1 cellular context compared by ENCODE assay signal in the genomic region with DNA sequence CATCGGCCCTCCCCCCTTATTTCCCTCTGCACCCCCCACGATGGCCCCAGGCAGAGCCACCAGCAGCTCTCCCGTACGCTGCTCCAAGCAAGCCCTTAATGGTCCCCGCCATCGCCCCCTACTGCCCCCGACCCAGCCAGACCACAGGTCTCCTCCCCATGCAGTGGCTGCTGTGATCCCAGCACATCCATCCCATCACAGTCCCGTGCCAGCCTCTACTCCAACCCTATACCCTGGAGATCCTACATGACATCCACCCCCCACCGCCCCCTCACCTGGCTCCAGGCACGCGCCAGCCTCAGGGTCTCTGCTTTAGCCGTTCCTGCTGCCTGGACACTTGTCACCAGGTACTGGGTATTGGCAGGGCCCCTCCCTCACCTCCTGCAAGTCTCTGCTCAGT.
TF ChIP-seq lines count a peak whose summit lies in the region.

No MANE protein-coding gene starts in this region.

TF ChIP-seq in HepG2, 621 proteins besides CTCF, POLR2A, EP300 and RAD21:
- no peak for TF ChIP-seq ZNF205 (CRISPR knock-in tag; IDR thresholded peaks at IDR 0.05)
- TF ChIP-seq HDAC1 (CRISPR knock-in tag; IDR thresholded peaks at IDR 0.05): no peak
- TF ChIP-seq ZNF879 (CRISPR knock-in tag; IDR thresholded peaks at IDR 0.05): no peak
- TF ChIP-seq ZNF383 (CRISPR knock-in tag; IDR thresholded peaks at IDR 0.05; ENCODE audit: borderline replicate concordance): no peak
- TF ChIP-seq ZNF749 (CRISPR knock-in tag; IDR thresholded peaks at IDR 0.05; ENCODE audit: borderline replicate concordance): no peak
- TF ChIP-seq ZZZ3 (CRISPR knock-in tag; IDR thresholded peaks at IDR 0.05; ENCODE audit: borderline replicate concordance): no peak
- TF ChIP-seq, protein P1, sequence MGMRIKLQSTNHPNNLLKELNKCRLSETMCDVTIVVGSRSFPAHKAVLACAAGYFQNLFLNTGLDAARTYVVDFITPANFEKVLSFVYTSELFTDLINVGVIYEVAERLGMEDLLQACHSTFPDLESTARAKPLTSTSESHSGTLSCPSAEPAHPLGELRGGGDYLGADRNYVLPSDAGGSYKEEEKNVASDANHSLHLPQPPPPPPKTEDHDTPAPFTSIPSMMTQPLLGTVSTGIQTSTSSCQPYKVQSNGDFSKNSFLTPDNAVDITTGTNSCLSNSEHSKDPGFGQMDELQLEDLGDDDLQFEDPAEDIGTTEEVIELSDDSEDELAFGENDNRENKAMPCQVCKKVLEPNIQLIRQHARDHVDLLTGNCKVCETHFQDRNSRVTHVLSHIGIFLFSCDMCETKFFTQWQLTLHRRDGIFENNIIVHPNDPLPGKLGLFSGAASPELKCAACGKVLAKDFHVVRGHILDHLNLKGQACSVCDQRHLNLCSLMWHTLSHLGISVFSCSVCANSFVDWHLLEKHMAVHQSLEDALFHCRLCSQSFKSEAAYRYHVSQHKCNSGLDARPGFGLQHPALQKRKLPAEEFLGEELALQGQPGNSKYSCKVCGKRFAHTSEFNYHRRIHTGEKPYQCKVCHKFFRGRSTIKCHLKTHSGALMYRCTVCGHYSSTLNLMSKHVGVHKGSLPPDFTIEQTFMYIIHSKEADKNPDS (CRISPR knock-in tag; IDR thresholded peaks at IDR 0.05): no peak
- TF ChIP-seq MIER2 (CRISPR knock-in tag; IDR thresholded peaks at IDR 0.05): no peak
- TF ChIP-seq ZNF260 (CRISPR knock-in tag; IDR thresholded peaks at IDR 0.05; ENCODE audit: borderline replicate concordance, low read depth): no peak
- no peak for TF ChIP-seq ZBTB20 (CRISPR knock-in tag; IDR thresholded peaks at IDR 0.05; ENCODE audit: borderline replicate concordance, low read depth)
- TF ChIP-seq TGIF2 (CRISPR knock-in tag; IDR thresholded peaks at IDR 0.05): no peak
- TF ChIP-seq ZNF33B (CRISPR knock-in tag; IDR thresholded peaks at IDR 0.05): no peak
- TF ChIP-seq, protein P2, sequence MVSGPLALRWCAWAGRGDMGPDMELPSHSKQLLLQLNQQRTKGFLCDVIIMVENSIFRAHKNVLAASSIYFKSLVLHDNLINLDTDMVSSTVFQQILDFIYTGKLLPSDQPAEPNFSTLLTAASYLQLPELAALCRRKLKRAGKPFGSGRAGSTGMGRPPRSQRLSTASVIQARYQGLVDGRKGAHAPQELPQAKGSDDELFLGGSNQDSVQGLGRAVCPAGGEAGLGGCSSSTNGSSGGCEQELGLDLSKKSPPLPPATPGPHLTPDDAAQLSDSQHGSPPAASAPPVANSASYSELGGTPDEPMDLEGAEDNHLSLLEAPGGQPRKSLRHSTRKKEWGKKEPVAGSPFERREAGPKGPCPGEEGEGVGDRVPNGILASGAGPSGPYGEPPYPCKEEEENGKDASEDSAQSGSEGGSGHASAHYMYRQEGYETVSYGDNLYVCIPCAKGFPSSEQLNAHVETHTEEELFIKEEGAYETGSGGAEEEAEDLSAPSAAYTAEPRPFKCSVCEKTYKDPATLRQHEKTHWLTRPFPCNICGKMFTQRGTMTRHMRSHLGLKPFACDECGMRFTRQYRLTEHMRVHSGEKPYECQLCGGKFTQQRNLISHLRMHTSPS (CRISPR knock-in tag; IDR thresholded peaks at IDR 0.05; ENCODE audit: low read depth): no peak
- TF ChIP-seq ZNF619 (CRISPR knock-in tag; IDR thresholded peaks at IDR 0.05): no peak
- no peak for TF ChIP-seq MTF2 (CRISPR knock-in tag; IDR thresholded peaks at IDR 0.05; ENCODE audit: borderline replicate concordance)
- TF ChIP-seq PCBP1 (IDR thresholded peaks at IDR 0.05; ENCODE audit: borderline replicate concordance, low read depth, low read length): no peak
- TF ChIP-seq, protein P3, sequence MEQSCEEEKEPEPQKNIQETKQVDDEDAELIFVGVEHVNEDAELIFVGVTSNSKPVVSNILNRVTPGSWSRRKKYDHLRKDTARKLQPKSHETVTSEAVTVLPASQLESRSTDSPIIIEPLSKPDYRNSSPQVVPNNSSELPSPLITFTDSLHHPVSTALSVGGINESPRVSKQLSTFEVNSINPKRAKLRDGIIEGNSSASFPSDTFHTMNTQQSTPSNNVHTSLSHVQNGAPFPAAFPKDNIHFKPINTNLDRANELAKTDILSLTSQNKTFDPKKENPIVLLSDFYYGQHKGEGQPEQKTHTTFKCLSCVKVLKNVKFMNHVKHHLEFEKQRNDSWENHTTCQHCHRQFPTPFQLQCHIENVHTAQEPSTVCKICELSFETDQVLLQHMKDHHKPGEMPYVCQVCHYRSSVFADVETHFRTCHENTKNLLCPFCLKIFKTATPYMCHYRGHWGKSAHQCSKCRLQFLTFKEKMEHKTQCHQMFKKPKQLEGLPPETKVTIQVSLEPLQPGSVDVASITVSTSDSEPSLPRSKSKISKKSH (CRISPR knock-in tag; IDR thresholded peaks at IDR 0.05; ENCODE audit: borderline replicate concordance): no peak
- TF ChIP-seq ZNF615 (CRISPR knock-in tag; IDR thresholded peaks at IDR 0.05; ENCODE audit: borderline replicate concordance): no peak
- TF ChIP-seq ZNF501 (CRISPR knock-in tag; IDR thresholded peaks at IDR 0.05): no peak
